ENCODE assay signal across 1 cellular context in the genomic region with DNA sequence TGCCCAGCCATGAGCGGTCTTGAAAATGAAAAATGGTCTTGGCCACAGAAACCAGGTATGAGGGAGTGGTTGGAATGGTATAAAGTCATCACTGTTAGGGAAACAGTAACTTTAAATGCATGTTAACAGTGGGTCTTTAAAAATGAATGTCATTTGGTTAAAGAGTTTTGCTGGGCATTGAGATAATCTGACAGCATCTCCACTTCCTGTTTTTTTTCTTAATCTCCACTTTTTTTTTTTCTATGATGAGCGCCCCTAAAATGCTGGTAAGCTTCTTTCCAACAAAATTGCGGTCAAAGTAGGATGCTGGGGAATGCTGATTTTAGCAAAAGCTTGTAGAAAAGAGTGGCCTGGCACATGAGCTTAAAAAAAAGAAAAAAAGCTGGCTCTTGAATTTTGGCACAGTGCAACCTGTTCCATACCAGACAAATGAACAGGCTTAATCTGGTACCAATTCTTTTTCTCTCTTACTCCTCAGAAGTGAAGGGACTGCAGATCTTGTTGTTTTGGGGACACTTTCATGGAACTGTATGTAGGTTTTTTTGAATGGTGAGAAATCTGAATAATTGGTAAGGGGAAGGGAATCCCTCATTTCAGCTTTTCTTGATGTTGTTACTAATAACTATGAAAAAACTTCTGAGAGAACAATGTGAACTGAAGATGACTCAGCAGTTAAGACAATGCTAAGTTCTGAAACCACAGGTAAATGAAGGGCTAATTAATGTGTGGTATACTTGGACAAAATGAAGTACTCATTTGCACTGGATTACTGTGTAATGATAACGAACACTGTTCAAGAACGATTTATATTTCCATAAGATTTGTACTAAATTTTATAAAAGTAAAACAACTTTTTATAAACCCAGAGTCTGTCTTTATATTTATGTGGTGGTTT.
TF ChIP-seq lines count a peak whose summit lies in the region.

No MANE protein-coding gene starts in this region.

TF ChIP-seq in IMR-90, 13 proteins besides CTCF, POLR2A, EP300 and RAD21:
- TF ChIP-seq MXI1 (IDR thresholded peaks at IDR 0.05; ENCODE audit: borderline replicate concordance, low read depth, low read length) = no peak
- TF ChIP-seq CHD1 (IDR thresholded peaks at IDR 0.05; ENCODE audit: low read depth, low read length) = no peak
- TF ChIP-seq MAFK (IDR thresholded peaks at IDR 0.05; ENCODE audit: low read depth, low read length) = peak; percentile 76
- TF ChIP-seq, protein P1, sequence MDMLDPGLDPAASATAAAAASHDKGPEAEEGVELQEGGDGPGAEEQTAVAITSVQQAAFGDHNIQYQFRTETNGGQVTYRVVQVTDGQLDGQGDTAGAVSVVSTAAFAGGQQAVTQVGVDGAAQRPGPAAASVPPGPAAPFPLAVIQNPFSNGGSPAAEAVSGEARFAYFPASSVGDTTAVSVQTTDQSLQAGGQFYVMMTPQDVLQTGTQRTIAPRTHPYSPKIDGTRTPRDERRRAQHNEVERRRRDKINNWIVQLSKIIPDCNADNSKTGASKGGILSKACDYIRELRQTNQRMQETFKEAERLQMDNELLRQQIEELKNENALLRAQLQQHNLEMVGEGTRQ (IDR thresholded peaks at IDR 0.05; ENCODE audit: low read depth, low read length) = no peak
- peak; percentile 95 for TF ChIP-seq NFE2L2 (IDR thresholded peaks at IDR 0.05; ENCODE audit: low read depth, low read length)
- no peak for TF ChIP-seq RCOR1 (IDR thresholded peaks at IDR 0.05; ENCODE audit: insufficient replicate concordance, low read length)
- no peak for TF ChIP-seq SMC3 (IDR thresholded peaks at IDR 0.05; ENCODE audit: low read depth, low read length)
- no peak for TF ChIP-seq FOS (IDR thresholded peaks at IDR 0.05; ENCODE audit: low read depth, low read length)
